ENCODE assay signal across 19 cellular contexts in genomic region chr5:143521891-143522290, GRCh38.
"Had no signal": no experiment of that assay in that cellular context is flagged by ENCODE, and none has a peak within 500 bp of the region (broad histone marks: within the 10 kb centered on the region; RNA-seq: fewer than 3 reads in every experiment).

No MANE protein-coding gene starts in this region.

- ATAC-seq: body of pancreas; heart left ventricle; left lung; lower lobe of right lung; right cardiac atrium; stimulated activated naive B cell treated with anti-CD40 and anti-IgM and Interleukin-4, amounts not matched to agents 10 μg/mL and 1 μg/mL and 100 μg/mL, for 72 hours had no signal

- H3K9me3 ChIP-seq: body of pancreas, left lung, lower lobe of right lung, neutrophil, ovary, prostate gland, tibial nerve had no signal

- H3K36me3 ChIP-seq: heart left ventricle, left lung, lower lobe of right lung, neutrophil, ovary, prostate gland, tibial nerve had no signal

- H3K27me3 ChIP-seq: body of pancreas, heart left ventricle, left lung, neutrophil, ovary, tibial nerve had no signal

- H3K4me3 ChIP-seq: body of pancreas, heart left ventricle, left lung, lower lobe of right lung, ovary, prostate gland, tibial nerve had no signal

- H3K27ac ChIP-seq: body of pancreas, heart left ventricle, left lung, lower lobe of right lung, neutrophil, ovary, prostate gland, tibial nerve, VCaP had no signal

- H3K4me1 ChIP-seq: body of pancreas, heart left ventricle, left lung, lower lobe of right lung, prostate gland had no signal

- DNase-seq: activated CD4-positive, alpha-beta T cell treated with anti-CD3 and anti-CD28 coated beads for 4 hours; activated CD4-positive, alpha-beta T cell treated with anti-CD3 and anti-CD28 coated beads, Interleukin-2, amount 50 U/mL, for 4 hours; activated effector memory CD4-positive, alpha-beta T cell treated with Interleukin-2 at 50 U/mL for 16 hours; activated naive CD4-positive, alpha-beta T cell treated with Interleukin-2 at 50 U/mL for 16 hours; activated T-cell treated with anti-CD3 and anti-CD28 coated beads for 4 hours; body of pancreas; heart left ventricle; kidney glomerular epithelial cell; left lung; lower lobe of right lung; ovary; right cardiac atrium; stimulated activated CD4-positive, alpha-beta T cell treated with anti-CD3 and anti-CD28 coated beads, Interleukin-15, amount 100 ng/mL, for 24 hours; stimulated activated CD4-positive, alpha-beta T cell treated with anti-CD3 and anti-CD28 coated beads, Interleukin-2, amount 100 ng/mL, for 24 hours; stimulated activated naive B cell treated with anti-CD40 and anti-IgM and Interleukin-4, amounts not matched to agents 10 μg/mL and 1 μg/mL and 100 μg/mL, for 72 hours had no signal
